20 cellular contexts compared by ENCODE assay signal in genomic region chr14:35688427-35688826, GRCh38.
DNase-seq lines count a peak whose midpoint lies in the region; ATAC-seq and TF ChIP-seq lines count a peak whose summit lies in the region.
"Had no signal": no experiment of that assay in that cellular context is flagged by ENCODE, and none has a peak within 500 bp of the region (broad histone marks: within the 10 kb centered on the region; RNA-seq: fewer than 3 reads in every experiment).

No MANE protein-coding gene starts in this region.

- H4K20me1 ChIP-seq in Loucy (ENCODE audit: insufficient read depth, low read length, poor library complexity, severe bottlenecking) = no peaks in the 10 kb centered on the region

- peaks cover 12% of the 10 kb centered on the region for H3K4me1 Mint-ChIP-seq in activated naive CD8-positive, alpha-beta T cell treated with anti-CD3 and anti-CD28 coated beads for 36 hours
- peaks cover 10% of the 10 kb centered on the region for H3K4me1 Mint-ChIP-seq in activated naive CD8-positive, alpha-beta T cell treated with anti-CD3 and anti-CD28 coated beads, Interleukin-2, amount 50 U/mL, for 24 hours
- no peaks in the 10 kb centered on the region for H3K4me1 Mint-ChIP-seq in Caco-2 (ENCODE audit: low read depth, unreplicated experiment)

- H3K27ac ChIP-seq in iPS-20b (ENCODE audit: low read length) = no peak overlapping the region
- H3K27ac ChIP-seq: A549, C4-2B, SK-N-MC had no signal

- H3K4me1 ChIP-seq in Loucy (ENCODE audit: insufficient read depth, low read length, poor library complexity, severe bottlenecking) (peaks cover 27% of the 10 kb centered on the region), iPS-20b (ENCODE audit: insufficient read depth, low read length) (no peaks in the 10 kb centered on the region), Caco-2 (no peaks in the 10 kb centered on the region)
- H3K4me1 ChIP-seq: A549 had no signal

- H3K27me3 ChIP-seq in Loucy (ENCODE audit: insufficient read depth, low read length, poor library complexity, severe bottlenecking) = no peaks in the 10 kb centered on the region
- H3K27me3 ChIP-seq in iPS-20b (ENCODE audit: insufficient read depth, low read length) = no peaks in the 10 kb centered on the region
- no peaks in the 10 kb centered on the region for H3K27me3 ChIP-seq in Caco-2 (replicated peaks; ENCODE audit: control insufficient read depth, insufficient read depth, low read length)

- H3K9ac ChIP-seq in Loucy (ENCODE audit: low read depth, low read length, poor library complexity, severe bottlenecking) (no peak overlapping the region), iPS-20b (ENCODE audit: low read depth, low read length) (0 out of 2 replicates have a peak overlapping the region, but pooled peaks have one; percentile 13)

- no peaks in the 10 kb centered on the region for H3K9me2 ChIP-seq in Loucy (replicated peaks; ENCODE audit: low read depth, low read length)

- no peak overlapping the region for H3K4me3 Mint-ChIP-seq in activated naive CD8-positive, alpha-beta T cell treated with anti-CD3 and anti-CD28 coated beads for 36 hours
- H3K4me3 Mint-ChIP-seq in activated naive CD8-positive, alpha-beta T cell treated with anti-CD3 and anti-CD28 coated beads, Interleukin-2, amount 50 U/mL, for 24 hours = no peak overlapping the region
- H3K4me3 Mint-ChIP-seq in Caco-2 (ENCODE audit: unreplicated experiment) = no peak overlapping the region
- H3K4me3 Mint-ChIP-seq: HFFc6 had no signal

- H3K4me2 ChIP-seq in Loucy (ENCODE audit: low read depth, low read length, poor library complexity, severe bottlenecking) = peak overlapping the region; percentile 61
- H3K4me2 ChIP-seq: A549 had no signal

- no peaks in the 10 kb centered on the region for H3K9me3 Mint-ChIP-seq in activated naive CD8-positive, alpha-beta T cell treated with anti-CD3 and anti-CD28 coated beads for 36 hours
- no peaks in the 10 kb centered on the region for H3K9me3 Mint-ChIP-seq in activated naive CD8-positive, alpha-beta T cell treated with anti-CD3 and anti-CD28 coated beads, Interleukin-2, amount 50 U/mL, for 24 hours
- H3K9me3 Mint-ChIP-seq in Caco-2 (ENCODE audit: unreplicated experiment) = no peaks in the 10 kb centered on the region
- H3K9me3 Mint-ChIP-seq: HFFc6 had no signal

- H3F3A ChIP-seq in Loucy (ENCODE audit: low read depth) = no peaks in the 10 kb centered on the region; the same call in 1 of the 2 replicates

- POLR2A ChIA-PET in Caco-2 (lab: Charles Lee) = no interaction called here

- intact Hi-C loops in Caco-2 (cut with micrococcal nuclease; ENCODE audit: unreplicated experiment) (loop anchor here (5.0 kb wide), 2 partner anchors 129 to 246 kb away; no protein-coding TSS in a partner anchor), posterior vena cava (cut with DNase I) (no loop called here)

- CTCF ChIA-PET in Caco-2 (lab: Charles Lee) = interaction anchor here (1.6 kb wide), 1 partner anchor 130 kb away, joined by 5 read pairs; no protein-coding TSS in a partner anchor

- no peaks in the 10 kb centered on the region for H3K9me3 ChIP-seq in Loucy (ENCODE audit: insufficient read depth, low read depth, low read length)
- H3K9me3 ChIP-seq in iPS-20b (ENCODE audit: insufficient read depth, low read depth, low read length) = no peaks in the 10 kb centered on the region
- H3K9me3 ChIP-seq in Caco-2 = no peaks in the 10 kb centered on the region
- H3K9me3 ChIP-seq: A549 had no signal

- H3K36me3 ChIP-seq in Loucy (ENCODE audit: insufficient read depth, low read length) = no peaks in the 10 kb centered on the region
- peaks cover 3% of the 10 kb centered on the region; the same call in 1 of the 2 replicates for H3K36me3 ChIP-seq in iPS-20b (ENCODE audit: insufficient read depth, low read depth, low read length)
- no peaks in the 10 kb centered on the region for H3K36me3 ChIP-seq in Caco-2 (ENCODE audit: control insufficient read depth, insufficient read depth, low read length)

- DNase-seq in activated naive CD8-positive, alpha-beta T cell treated with anti-CD3 and anti-CD28 coated beads for 36 hours = no peak
- no peak for DNase-seq in activated naive CD8-positive, alpha-beta T cell treated with anti-CD3 and anti-CD28 coated beads, Interleukin-2, amount 50 U/mL, for 24 hours
- DNase-seq in Caco-2 (no peak), posterior vena cava (ENCODE audit: low spot score) (no peak)
- DNase-seq: Calu3, HFFc6, KG1, NCI-H1048, NCI-H146, NCI-H510A treated with DMSO at 0.1 percent for 48 hours, NCI-H82 had no signal

- TF ChIP-seq CTCF in Loucy (conservative IDR thresholded peaks at IDR 0.05; ENCODE audit: low read length) = no peak
- TF ChIP-seq CTCF in Caco-2 (IDR thresholded peaks at IDR 0.05; ENCODE audit: insufficient read depth in 1 of 2, low read depth in 1 of 2, low read length in 1 of 2, severe bottlenecking in 1 of 2, unreplicated experiment in 1 of 2) = no peak

- no peaks in the 10 kb centered on the region for H3K79me2 ChIP-seq in Loucy (ENCODE audit: insufficient read depth, low read length)

- H3K27ac Mint-ChIP-seq in activated naive CD8-positive, alpha-beta T cell treated with anti-CD3 and anti-CD28 coated beads for 36 hours = peak overlapping the region; percentile 75
- H3K27ac Mint-ChIP-seq in activated naive CD8-positive, alpha-beta T cell treated with anti-CD3 and anti-CD28 coated beads, Interleukin-2, amount 50 U/mL, for 24 hours = no peak overlapping the region
- H3K27ac Mint-ChIP-seq in Caco-2 (ENCODE audit: unreplicated experiment) = no peak overlapping the region
- H3K27ac Mint-ChIP-seq: HFFc6 had no signal

- no TSS peak for BruUV-seq in Caco-2 (replicated peaks; lab: Mats Ljungman, UMichigan)

- no peak overlapping the region for H3K4me3 ChIP-seq in Loucy (ENCODE audit: low read length, poor library complexity, severe bottlenecking)
- H3K4me3 ChIP-seq in iPS-20b (ENCODE audit: low read length) = no peak overlapping the region
- H3K4me3 ChIP-seq in Caco-2 (ENCODE audit: low read depth, low read length) = no peak overlapping the region
- H3K4me3 ChIP-seq: A549, SK-N-MC had no signal

- peaks cover 2% of the 10 kb centered on the region for H3K36me3 Mint-ChIP-seq in activated naive CD8-positive, alpha-beta T cell treated with anti-CD3 and anti-CD28 coated beads for 36 hours
- H3K36me3 Mint-ChIP-seq in activated naive CD8-positive, alpha-beta T cell treated with anti-CD3 and anti-CD28 coated beads, Interleukin-2, amount 50 U/mL, for 24 hours (ENCODE audit: low read depth) = peaks cover 13% of the 10 kb centered on the region
- H3K36me3 Mint-ChIP-seq in Caco-2 (ENCODE audit: insufficient read depth, unreplicated experiment) = peaks cover 5% of the 10 kb centered on the region

- ATAC-seq in activated naive CD8-positive, alpha-beta T cell treated with anti-CD3 and anti-CD28 coated beads, Interleukin-2, amount 50 U/mL, for 24 hours = no peak
- peak; percentile 26 for ATAC-seq in GM18867 (IDR thresholded peaks at IDR 0.05; ENCODE audit: unreplicated experiment)
- ATAC-seq in HG03025 (IDR thresholded peaks at IDR 0.05; ENCODE audit: low FRiP score, unreplicated experiment) = no peak
- ATAC-seq: Panc1, Right ventricle myocardium inferior had no signal

- no peak overlapping the region for H2AFZ ChIP-seq in Loucy (ENCODE audit: low read length)

- H3K27me3 Mint-ChIP-seq in activated naive CD8-positive, alpha-beta T cell treated with anti-CD3 and anti-CD28 coated beads for 36 hours = no peaks in the 10 kb centered on the region
- H3K27me3 Mint-ChIP-seq in activated naive CD8-positive, alpha-beta T cell treated with anti-CD3 and anti-CD28 coated beads, Interleukin-2, amount 50 U/mL, for 24 hours = no peaks in the 10 kb centered on the region
- H3K27me3 Mint-ChIP-seq in Caco-2 (ENCODE audit: insufficient read depth, unreplicated experiment) = no peaks in the 10 kb centered on the region
